ENCODE assay signal across 10 cellular contexts in the genomic region with DNA sequence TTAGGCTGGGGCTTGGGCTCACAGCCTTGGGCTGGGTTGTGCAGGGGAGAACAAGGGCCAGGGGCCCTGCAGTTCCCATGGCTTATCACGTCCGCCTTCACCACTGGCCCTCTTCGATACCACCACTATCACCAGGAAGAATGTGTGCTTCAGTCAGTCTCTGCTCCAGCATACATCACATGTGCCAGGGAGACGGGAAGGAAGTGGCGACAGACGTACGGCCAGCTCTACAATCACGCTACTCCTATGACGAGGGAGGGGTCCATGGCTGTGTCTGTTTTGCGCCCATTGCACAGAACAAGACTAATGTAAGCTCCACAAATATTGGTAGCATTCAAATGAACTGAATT.
DNase-seq lines count a peak whose midpoint lies in the region; ATAC-seq and TF ChIP-seq lines count a peak whose summit lies in the region.
"Had no signal": no experiment of that assay in that cellular context is flagged by ENCODE, and none has a peak within 500 bp of the region (broad histone marks: within the 10 kb centered on the region; RNA-seq: fewer than 3 reads in every experiment).

No MANE protein-coding gene starts in this region.

- no peak for TF ChIP-seq POLR2A in heart left ventricle (IDR thresholded peaks at IDR 0.05)
- no peak for TF ChIP-seq POLR2A in uterus (IDR thresholded peaks at IDR 0.05)

- peak overlapping the region; percentile 73 for H3K27ac Mint-ChIP-seq in nephron progenitor cell

- no peak overlapping the region for H3K4me3 ChIP-seq in heart left ventricle
- H3K4me3 ChIP-seq in uterus, result no peak overlapping the region
- H3K4me3 ChIP-seq: SK-N-MC had no signal

- H3K9me3 ChIP-seq in heart left ventricle (no peaks in the 10 kb centered on the region), uterus (no peaks in the 10 kb centered on the region)

- peaks cover 40% of the 10 kb centered on the region for H3K36me3 Mint-ChIP-seq in nephron progenitor cell (ENCODE audit: low read depth)

- no peaks in the 10 kb centered on the region for H3K9me3 Mint-ChIP-seq in nephron progenitor cell

- no peak for TF ChIP-seq CTCF in heart left ventricle (IDR thresholded peaks at IDR 0.05)
- no peak for TF ChIP-seq CTCF in nephron progenitor cell (IDR thresholded peaks at IDR 0.05)
- TF ChIP-seq CTCF in uterus (IDR thresholded peaks at IDR 0.05), result no peak

- H3K27me3 ChIP-seq in heart left ventricle (no peaks in the 10 kb centered on the region), uterus (no peaks in the 10 kb centered on the region)

- DNase-seq in heart left ventricle (no peak), left ventricle myocardium superior (no peak), dermis blood vessel endothelial cell (peak; percentile 55), nephron progenitor cell (no peak), uterus (no peak), HT-29 (ENCODE audit: low spot score) (no peak)
- DNase-seq in activated T-cell treated with anti-CD3 and anti-CD28 coated beads, Interleukin-2, amount 50 U/mL, for 48 hours, result no peak
- DNase-seq: activated CD8-positive, alpha-beta memory T cell treated with anti-CD3 and anti-CD28 coated beads for 24 hours had no signal

- intact Hi-C loops in heart left ventricle (cut with DNase I) (loop anchor here in 8 of 10 donors (1.0 to 5.0 kb wide), 9 partner anchors 68 to 158 kb away; partner anchors contain the start of genes TRAM2 (in 4 of the 8) and EFHC1 (in 1 of the 8)), left ventricle myocardium superior (cut with micrococcal nuclease) (loop anchor here (5.0 kb wide), 2 partner anchors 73 to 87 kb away; partner anchors contain the start of gene TRAM2), uterus (cut with DNase I; ENCODE audit: low total_unique reads) (no loop called here)

- H3K27me3 Mint-ChIP-seq in nephron progenitor cell (ENCODE audit: low read depth, poor library complexity), result no peaks in the 10 kb centered on the region

- peaks cover 12% of the 10 kb centered on the region for H3K4me1 Mint-ChIP-seq in nephron progenitor cell

- H3K36me3 ChIP-seq in heart left ventricle, result peaks cover 0 to 70% (median 61%) of the 10 kb centered on the region in 9 donors
- no peaks in the 10 kb centered on the region for H3K36me3 ChIP-seq in uterus

- H3K4me3 Mint-ChIP-seq in nephron progenitor cell, result no peak overlapping the region

- H3K4me1 ChIP-seq in heart left ventricle, result peaks cover 11 to 75% (median 44%) of the 10 kb centered on the region in 12 donors
- no peaks in the 10 kb centered on the region for H3K4me1 ChIP-seq in uterus

- WGBS in heart left ventricle, 4 donors, result 39 to 60% (median 48%) methylated on average over 2 to 10 of the region's 10 CpGs

- ATAC-seq in heart left ventricle (no peak), left ventricle myocardium superior (no peak), GM21786 (IDR thresholded peaks at IDR 0.05; ENCODE audit: unreplicated experiment) (no peak)

- H3K27ac ChIP-seq in heart left ventricle (peak overlapping the region; percentile 50 to 88 (median 78)), uterus (peak overlapping the region; percentile 25 to 54)
- H3K27ac ChIP-seq: SK-N-MC had no signal
